In the genomic region with DNA sequence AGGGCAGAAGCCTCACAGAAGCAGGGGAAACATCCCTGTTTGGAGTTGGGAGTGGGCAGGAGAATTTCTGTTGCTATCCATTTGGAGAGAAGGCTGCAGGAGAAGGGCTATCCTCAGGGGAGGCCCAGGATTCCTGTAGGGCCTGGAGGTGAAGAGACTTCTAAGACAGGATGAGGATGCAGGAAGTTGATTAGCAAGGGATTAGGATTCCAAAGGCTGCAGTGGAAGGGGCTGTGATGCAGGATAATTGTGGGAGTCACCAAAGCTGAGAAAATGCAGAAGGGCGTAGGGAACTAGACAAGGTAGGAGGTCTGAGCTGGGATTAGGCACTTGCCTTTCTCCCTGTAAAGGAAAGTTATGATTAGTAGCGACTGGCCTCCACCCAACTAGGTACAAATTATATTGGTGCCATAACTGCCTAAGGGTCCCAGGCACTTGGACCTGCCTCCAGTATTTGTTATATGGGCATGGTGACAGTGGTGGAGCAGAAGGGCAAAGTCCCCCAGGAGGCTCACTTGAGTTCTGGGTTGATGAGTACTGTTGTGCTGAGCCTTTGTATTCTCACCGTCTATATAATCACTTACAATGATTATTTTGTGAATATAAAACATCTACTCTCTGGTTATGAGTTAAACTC, we compare ENCODE assay signal across 16 cellular contexts.
A peak's percentile ranks its signal among the peaks of the same experiment; 100 is the strongest.
DNase-seq lines count a peak whose midpoint lies in the region; TF ChIP-seq lines count a peak whose summit lies in the region.
"Had no signal": no experiment of that assay in that cellular context is flagged by ENCODE, and none has a peak within 500 bp of the region (broad histone marks: within the 10 kb centered on the region; RNA-seq: fewer than 3 reads in every experiment).

No MANE protein-coding gene starts in this region.

- no peaks in the 10 kb centered on the region for H3K9me2 ChIP-seq in DOHH2 (replicated peaks; ENCODE audit: control insufficient read depth, low read length)

- H3K4me3 ChIP-seq in DOHH2 (ENCODE audit: low read length): no peak overlapping the region
- H3K4me3 ChIP-seq in Peyer's patch: no peak overlapping the region
- no peak overlapping the region for H3K4me3 ChIP-seq in mucosa of rectum (ENCODE audit: low read length in 2 of 2)
- H3K4me3 ChIP-seq in ovary: no peak overlapping the region
- H3K4me3 ChIP-seq: A549 had no signal

- H3K4me1 ChIP-seq in DOHH2 (ENCODE audit: control insufficient read depth, low read length) (peaks cover 21% of the 10 kb centered on the region), Peyer's patch (peaks cover 0 to 14% (median 0%) of the 10 kb centered on the region in 4 donors), mucosa of rectum (ENCODE audit: control insufficient read depth in 2 of 2, insufficient read depth in 2 of 2, low read length in 2 of 2) (peaks cover 5 to 16% of the 10 kb centered on the region in 2 donors), ovary (ENCODE audit: insufficient read depth) (no peaks in the 10 kb centered on the region)
- H3K4me1 ChIP-seq: A549 had no signal

- 87 to 99% (median 97%) methylated on average over 3 of the region's 3 CpGs for WGBS in ovary, 3 donors

- 0 out of 2 replicates have a peak overlapping the region, but pooled peaks have one; percentile 18 for H3K4me2 ChIP-seq in DOHH2 (ENCODE audit: low read length)
- H3K4me2 ChIP-seq: A549 had no signal

- TF ChIP-seq EP300 in ovary (IDR thresholded peaks at IDR 0.05): no peak

- H3K36me3 ChIP-seq in DOHH2 (ENCODE audit: control insufficient read depth, low read length): no peaks in the 10 kb centered on the region
- H3K36me3 ChIP-seq in Peyer's patch: no peaks in the 10 kb centered on the region
- H3K36me3 ChIP-seq in mucosa of rectum (ENCODE audit: control insufficient read depth in 2 of 2, insufficient read depth in 2 of 2, low read length in 2 of 2): no peaks in the 10 kb centered on the region
- no peaks in the 10 kb centered on the region for H3K36me3 ChIP-seq in ovary
- H3K36me3 ChIP-seq: WERI-Rb-1 had no signal

- no peaks in the 10 kb centered on the region for H4K20me1 ChIP-seq in DOHH2 (ENCODE audit: control insufficient read depth, insufficient read depth, low read depth, low read length)

- TF ChIP-seq POLR2A in Peyer's patch (IDR thresholded peaks at IDR 0.05) (no peak), ovary (IDR thresholded peaks at IDR 0.05) (no peak)

- intact Hi-C loops in ovary (cut with DNase I): no loop called here

- H3F3A ChIP-seq in DOHH2 (ENCODE audit: control insufficient read depth, insufficient read depth): no peaks in the 10 kb centered on the region

- H3K9ac ChIP-seq in mucosa of rectum (ENCODE audit: low read depth in 1 of 2, low read length in 2 of 2): no peak overlapping the region

- H3K27me3 ChIP-seq in DOHH2 (ENCODE audit: control insufficient read depth, low read length) (no peaks in the 10 kb centered on the region), Peyer's patch (no peaks in the 10 kb centered on the region), mucosa of rectum (ENCODE audit: control insufficient read depth in 2 of 2, insufficient read depth in 2 of 2, low read length in 2 of 2) (no peaks in the 10 kb centered on the region), ovary (no peaks in the 10 kb centered on the region)

- DNase-seq in Peyer's patch (peak in 2 of 3 donors; percentile 54 to 57), epithelial cell of prostate (ENCODE audit: low read depth, low spot score) (no peak), ovary (no peak), NCI-H1694 (lab: John Stamatoyannopoulos, UW) (no peak), cerebellum (ENCODE audit: low spot score) (no peak), GM03348 (ENCODE audit: low spot score) (no peak)
- DNase-seq: activated CD8-positive, alpha-beta memory T cell treated with anti-CD3 and anti-CD28 coated beads for 24 hours; NCI-H1092; NCI-H774; posterior cingulate gyrus; stimulated activated CD4-positive, alpha-beta T cell treated with anti-CD3 and anti-CD28 coated beads, Interleukin-12 subunit alpha, Interleukin-12 subunit beta, amount 100 ng/mL, for 4 hours; stimulated activated naive CD4-positive, alpha-beta T cell; WERI-Rb-1 had no signal

- H3K9me3 ChIP-seq in DOHH2 (ENCODE audit: control insufficient read depth, insufficient read depth, low read length) (no peaks in the 10 kb centered on the region), Peyer's patch (no peaks in the 10 kb centered on the region), mucosa of rectum (ENCODE audit: control insufficient read depth in 2 of 2, low read length in 2 of 2) (no peaks in the 10 kb centered on the region), ovary (no peaks in the 10 kb centered on the region)
- H3K9me3 ChIP-seq: A549 had no signal

- no peak overlapping the region for H3K27ac ChIP-seq in DOHH2 (ENCODE audit: low read depth, low read length)
- H3K27ac ChIP-seq in Peyer's patch: peak overlapping the region in 1 of 4 donors; percentile 24
- H3K27ac ChIP-seq in epithelial cell of prostate: peak overlapping the region; percentile 35
- H3K27ac ChIP-seq in mucosa of rectum (ENCODE audit: low read depth in 2 of 2, low read length in 2 of 2): peak overlapping the region; percentile 53 to 64
- H3K27ac ChIP-seq in ovary: no peak overlapping the region
- H3K27ac ChIP-seq: A549, WERI-Rb-1 had no signal

- no peaks in the 10 kb centered on the region for H3K79me2 ChIP-seq in DOHH2 (ENCODE audit: control insufficient read depth, low read length)

- TF ChIP-seq CTCF in DOHH2 (IDR thresholded peaks at IDR 0.05; ENCODE audit: low read depth, low read length, poor library complexity, severe bottlenecking) (no peak), Peyer's patch (IDR thresholded peaks at IDR 0.05) (no peak), ovary (IDR thresholded peaks at IDR 0.05) (no peak)

Comparison
In these comparisons a context has a peak if more than half of its experiments do, and no peak if none do; other contexts are left out.
1. H3K27ac ChIP-seq: peak in epithelial cell of prostate (single experiment) and mucosa of rectum (2 of 2); none in DOHH2 (single experiment) and ovary (0 of 2).
2. DNase-seq: peak in Peyer's patch (2 of 3); none in epithelial cell of prostate (single experiment), ovary (0 of 5), NCI-H1694 (single experiment), cerebellum (single experiment) and GM03348 (single experiment).